Comparison of ENCODE assay signal across 8 cellular contexts in genomic region chr2:226799211-226799975, GRCh38. TPM values are rescaled to one million over a fixed set of nuclear protein-coding genes. Genes with fewer than 3 reads are reported as not detected.
A peak's percentile ranks its signal among the peaks of the same experiment; 100 is the strongest.
DNase-seq lines count a peak whose midpoint lies in the region; ATAC-seq, FAIRE-seq and TF ChIP-seq lines count a peak whose summit lies in the region.

Gene IRS1 (minus strand): TSS chr2:226799820. CDS start chr2:226798738, 1,082 bp downstream.

- FAIRE-seq in urothelium cell line (lab: Jason Lieb, UNC), result no peak

- H3K9me3 Mint-ChIP-seq in activated naive CD8-positive, alpha-beta T cell treated with anti-CD3 and anti-CD28 coated beads, Interleukin-2, amount 10 ng/mL, durations not matched to agents 7 days and 5 days, result no peaks in the 10 kb centered on the region

- H2AFZ ChIP-seq in parathyroid adenoma, result peak within 1 kb of the TSS; percentile 89

- POLR2A ChIA-PET in activated naive CD8-positive, alpha-beta T cell treated with anti-CD3 and anti-CD28 coated beads, Interleukin-2, amount 10 ng/mL, durations not matched to agents 7 days and 5 days (lab: Charles Lee), result interaction anchor here (0.6 to 3.4 kb wide), 10 partner anchors 8 to 583 kb away, joined by 3 to 30 read pairs (median 5); partner anchors contain the start of gene RHBDD1

- H3K4me1 ChIP-seq in SJSA1 (replicated peaks) (peaks cover 51% of the 10 kb centered on the region), cardiac muscle cell (ENCODE audit: low read depth) (peaks cover 16% of the 10 kb centered on the region), parathyroid adenoma (peaks cover 4% of the 10 kb centered on the region)

- H3K27me3 Mint-ChIP-seq in activated naive CD8-positive, alpha-beta T cell treated with anti-CD3 and anti-CD28 coated beads, Interleukin-2, amount 10 ng/mL, durations not matched to agents 7 days and 5 days, result peaks cover 5% of the 10 kb centered on the region

- H3K79me2 ChIP-seq in parathyroid adenoma, result no peaks in the 10 kb centered on the region

- H3K27ac ChIP-seq in SJSA1 (peak within 1 kb of the TSS; percentile 88), cardiac muscle cell (peak within 1 kb of the TSS; percentile 76), parathyroid adenoma (peak within 1 kb of the TSS; percentile 82)

- peak within 1 kb of the TSS; percentile 89 for H3K4me3 Mint-ChIP-seq in activated naive CD8-positive, alpha-beta T cell treated with anti-CD3 and anti-CD28 coated beads, Interleukin-2, amount 10 ng/mL, durations not matched to agents 7 days and 5 days

- H3K4me3 ChIP-seq in SJSA1 (peak within 1 kb of the TSS; percentile 65), cardiac muscle cell (peak within 1 kb of the TSS; percentile 92), parathyroid adenoma (ENCODE audit: low read depth, low read length) (peak within 1 kb of the TSS; percentile 67)

- DNase-seq in DMS79 treated with DMSO at 0.1 percent for 48 hours (lab: John Stamatoyannopoulos, UW) (peak; percentile 20), HuH-7 (ENCODE audit: low spot score) (peak; percentile 76), SJSA1 (ENCODE audit: low read depth in 1 of 2, low spot score in 2 of 2) (peak; percentile 75 to 78), cardiac muscle cell (ENCODE audit: low read depth in 1 of 2, low spot score in 1 of 2) (peak; percentile 92), urothelium cell line (ENCODE audit: low spot score) (peak; percentile 80)
- peak; percentile 79 for DNase-seq in activated naive CD8-positive, alpha-beta T cell treated with anti-CD3 and anti-CD28 coated beads, Interleukin-2, amount 10 ng/mL, durations not matched to agents 7 days and 5 days

- peak within 1 kb of the TSS; percentile 84 for H3K27ac Mint-ChIP-seq in activated naive CD8-positive, alpha-beta T cell treated with anti-CD3 and anti-CD28 coated beads, Interleukin-2, amount 10 ng/mL, durations not matched to agents 7 days and 5 days

- peak; percentile 37 for ATAC-seq in GM21528 (IDR thresholded peaks at IDR 0.05; ENCODE audit: low FRiP score, unreplicated experiment)
- peak; percentile 53 for ATAC-seq in activated naive CD8-positive, alpha-beta T cell treated with anti-CD3 and anti-CD28 coated beads, Interleukin-2, amount 10 ng/mL, durations not matched to agents 7 days and 5 days (ENCODE audit: low read depth)

- H3K27me3 ChIP-seq in SJSA1 (replicated peaks), result no peaks in the 10 kb centered on the region
- H3K27me3 ChIP-seq in cardiac muscle cell, result no peaks in the 10 kb centered on the region
- H3K27me3 ChIP-seq in parathyroid adenoma (ENCODE audit: control insufficient read depth, insufficient read depth, low read length), result no peaks in the 10 kb centered on the region

- H3K4me2 ChIP-seq in parathyroid adenoma (ENCODE audit: low read length), result peak within 1 kb of the TSS; percentile 96

- peak within 1 kb of the TSS; percentile 39 for H3K9ac ChIP-seq in parathyroid adenoma

- TF ChIP-seq CTCF in cardiac muscle cell (IDR thresholded peaks at IDR 0.05; ENCODE audit: low read depth, low read length) (no peak), parathyroid adenoma (IDR thresholded peaks at IDR 0.05) (no peak)

- H3K9me3 ChIP-seq in SJSA1 (replicated peaks), result no peaks in the 10 kb centered on the region
- no peaks in the 10 kb centered on the region for H3K9me3 ChIP-seq in cardiac muscle cell (ENCODE audit: low read depth)
- no peaks in the 10 kb centered on the region for H3K9me3 ChIP-seq in parathyroid adenoma (ENCODE audit: control insufficient read depth, low read length)

- peaks cover 3% of the 10 kb centered on the region for H3K36me3 Mint-ChIP-seq in activated naive CD8-positive, alpha-beta T cell treated with anti-CD3 and anti-CD28 coated beads, Interleukin-2, amount 10 ng/mL, durations not matched to agents 7 days and 5 days

- peaks cover 60% of the 10 kb centered on the region for H3K36me3 ChIP-seq in SJSA1
- no peaks in the 10 kb centered on the region for H3K36me3 ChIP-seq in cardiac muscle cell
- no peaks in the 10 kb centered on the region for H3K36me3 ChIP-seq in parathyroid adenoma (ENCODE audit: control insufficient read depth, insufficient read depth, low read length)

- peaks cover 26% of the 10 kb centered on the region for H3K4me1 Mint-ChIP-seq in activated naive CD8-positive, alpha-beta T cell treated with anti-CD3 and anti-CD28 coated beads, Interleukin-2, amount 10 ng/mL, durations not matched to agents 7 days and 5 days

RNA-seq across cellular contexts. Expression of gene IRS1, which starts in this region (rescaled TPM):
- 11.3 and 19.2 TPM in 2 replicates for total RNA-seq in SJSA1 (2014; rRNA removed; shearing (Covaris generic))
- total RNA-seq in activated naive CD8-positive, alpha-beta T cell treated with anti-CD3 and anti-CD28 coated beads, Interleukin-2, amount 10 ng/mL, durations not matched to agents 7 days and 5 days, result 1 to 10 TPM; 6.5 to 8.0 TPM
- total RNA-seq in cardiac muscle cell, result 18.5 and 40.4 TPM in 2 replicates
- polyA plus RNA-seq in cardiac muscle cell, result 4.1 and 11.5 TPM in 2 replicates

Comparison
In these comparisons a context has a peak if more than half of its experiments do, and no peak if none do; other contexts are left out.
1. Peak in every context shown above with its lines: DNase-seq, ATAC-seq, H3K4me3 ChIP-seq and H3K27ac ChIP-seq.
2. DNase-seq: peak in every context shown above with its lines; median percentile 92 in cardiac muscle cell; 80 in urothelium cell line; 79 in activated naive CD8-positive, alpha-beta T cell treated with anti-CD3 and anti-CD28 coated beads, Interleukin-2, amount 10 ng/mL, durations not matched to agents 7 days and 5 days; 76 in SJSA1; 76 in HuH-7; 20 in DMS79 treated with DMSO at 0.1 percent for 48 hours.